In genomic region chr19:1794424-1795185, GRCh38 we compare ENCODE assay signal across 1 cellular context.
TF ChIP-seq lines count a peak whose summit lies in the region.

No MANE protein-coding gene starts in this region.

TF ChIP-seq in IMR-90, 13 proteins besides CTCF, POLR2A, EP300 and RAD21 (continued from another document):
- TF ChIP-seq USF2 (IDR thresholded peaks at IDR 0.05; ENCODE audit: low read depth, low read length) (no peak), ELK1 (IDR thresholded peaks at IDR 0.05; ENCODE audit: borderline replicate concordance, low read depth, low read length) (no peak), CHD1 (IDR thresholded peaks at IDR 0.05; ENCODE audit: low read depth, low read length) (no peak), MAZ (IDR thresholded peaks at IDR 0.05; ENCODE audit: borderline replicate concordance, low read depth, low read length) (no peak), RCOR1 (IDR thresholded peaks at IDR 0.05; ENCODE audit: insufficient replicate concordance, low read length) (no peak), CEBPB (IDR thresholded peaks at IDR 0.05; ENCODE audit: low read depth, low read length) (no peak)
